ENCODE assay signal across 12 cellular contexts in the genomic region with DNA sequence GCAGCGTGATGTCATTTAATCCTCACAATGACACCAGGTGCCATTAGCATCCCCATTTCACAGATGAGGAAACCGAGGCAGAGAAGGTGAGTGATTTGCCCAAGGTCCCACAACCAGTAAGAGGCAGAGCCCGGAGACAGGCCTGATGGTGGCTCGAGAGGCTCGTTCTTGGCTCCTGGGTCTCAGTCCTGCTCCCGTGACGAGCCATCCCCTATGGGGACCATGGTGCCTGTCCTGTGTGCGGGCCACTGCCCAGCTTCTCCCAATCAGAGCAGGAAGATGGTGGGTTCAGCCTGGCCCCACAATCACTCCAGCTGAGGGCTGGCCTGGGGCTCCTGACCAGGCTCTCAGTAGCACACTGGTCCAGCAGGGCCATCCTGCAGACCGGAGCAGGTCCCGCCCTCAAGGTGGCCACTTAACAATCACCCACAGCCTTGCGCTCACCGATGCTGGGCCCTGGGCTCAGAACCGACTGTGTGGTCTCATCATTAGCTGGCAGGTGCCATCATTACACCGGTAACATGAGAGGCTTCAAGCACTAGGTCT. TPM values are rescaled to one million over a fixed set of nuclear protein-coding genes. Genes with fewer than 3 reads are reported as not detected.
DNase-seq lines count a peak whose midpoint lies in the region; ATAC-seq and TF ChIP-seq lines count a peak whose summit lies in the region.
"Had no signal": no experiment of that assay in that cellular context is flagged by ENCODE, and none has a peak within 500 bp of the region (broad histone marks: within the 10 kb centered on the region; RNA-seq: fewer than 3 reads in every experiment).

No MANE protein-coding gene starts in this region.

- H3K27ac ChIP-seq in BLaER1 (peak overlapping the region; percentile 96), RWPE1 (peak overlapping the region; percentile 99), esophagus muscularis mucosa (replicated peaks in 1 of 4) (peak overlapping the region; percentile 40 to 52 (median 46))

- TF ChIP-seq POLR2A in esophagus muscularis mucosa (IDR thresholded peaks at IDR 0.05; ENCODE audit: low read depth), result no peak

- WGBS in esophagus muscularis mucosa, result 96% methylated on average over 6 of the region's 14 CpGs

- ATAC-seq in HG03457 (IDR thresholded peaks at IDR 0.05; ENCODE audit: unreplicated experiment), result no peak
- ATAC-seq in HG03097 (IDR thresholded peaks at IDR 0.05; ENCODE audit: low FRiP score, unreplicated experiment), result no peak

- H3K9me3 ChIP-seq in BLaER1 (no peaks in the 10 kb centered on the region), esophagus muscularis mucosa (no peaks in the 10 kb centered on the region)
- H3K9me3 ChIP-seq: uterus had no signal

- POLR2A ChIA-PET in RWPE1 (lab: Yijun Ruan, JAX; ENCODE audit: low non-redundant PET), result interaction anchor here (1.1 kb wide), 1 partner anchor 16 kb away, joined by 4 read pairs; no protein-coding TSS in a partner anchor

- no peaks in the 10 kb centered on the region for H3K36me3 Mint-ChIP-seq in osteocyte (ENCODE audit: unreplicated experiment)
- H3K36me3 Mint-ChIP-seq: naive thymus-derived CD4-positive, alpha-beta T cell had no signal

- H3K36me3 ChIP-seq in BLaER1 (0 out of 2 replicates have a peak, but pooled peaks cover 5% of the 10 kb centered on the region), esophagus muscularis mucosa (no peaks in the 10 kb centered on the region)
- H3K36me3 ChIP-seq: uterus had no signal

- H3K4me3 ChIP-seq in BLaER1, result no peak overlapping the region
- H3K4me3 ChIP-seq in esophagus muscularis mucosa, result no peak overlapping the region
- H3K4me3 ChIP-seq: uterus had no signal

- peak overlapping the region; percentile 97 for H3K27ac Mint-ChIP-seq in osteocyte (ENCODE audit: unreplicated experiment)

- peaks cover 87% of the 10 kb centered on the region for H3K4me1 Mint-ChIP-seq in osteocyte (ENCODE audit: unreplicated experiment)

- H3K27me3 ChIP-seq in BLaER1 (no peaks in the 10 kb centered on the region), esophagus muscularis mucosa (no peaks in the 10 kb centered on the region)
- H3K27me3 ChIP-seq: uterus had no signal

- no peak for TF ChIP-seq CTCF in RWPE1 (conservative IDR thresholded peaks at IDR 0.05; ENCODE audit: low read depth)
- TF ChIP-seq CTCF in esophagus muscularis mucosa (IDR thresholded peaks at IDR 0.05), result no peak
- no peak for TF ChIP-seq CTCF in osteocyte (IDR thresholded peaks at IDR 0.05)

- H3K9me3 Mint-ChIP-seq in osteocyte (ENCODE audit: unreplicated experiment), result no peaks in the 10 kb centered on the region
- H3K9me3 Mint-ChIP-seq: naive thymus-derived CD4-positive, alpha-beta T cell had no signal

- CTCF ChIA-PET in RWPE1 (lab: Yijun Ruan, JAX), result interaction anchor here (0.5 kb wide), 1 partner anchor 8 kb away, joined by 5 read pairs; no protein-coding TSS in a partner anchor

- H3K9ac ChIP-seq in BLaER1, result peak overlapping the region; percentile 73; the same call in 1 of the 2 replicates

- peaks cover 90% of the 10 kb centered on the region for H3K4me1 ChIP-seq in BLaER1
- H3K4me1 ChIP-seq in esophagus muscularis mucosa, result peaks cover 23 to 73% (median 65%) of the 10 kb centered on the region in 4 donors

- TF ChIP-seq EP300 in esophagus muscularis mucosa (IDR thresholded peaks at IDR 0.05), result no peak

- no peak overlapping the region for H3K4me3 Mint-ChIP-seq in osteocyte (ENCODE audit: unreplicated experiment)
- H3K4me3 Mint-ChIP-seq: naive thymus-derived CD4-positive, alpha-beta T cell had no signal

- H3K27me3 Mint-ChIP-seq in osteocyte (ENCODE audit: unreplicated experiment), result no peaks in the 10 kb centered on the region

- peak overlapping the region; percentile 100 for H3K4me2 ChIP-seq in BLaER1

- no peak for DNase-seq in RWPE1 (ENCODE audit: low spot score)
- no peak for DNase-seq in esophagus muscularis mucosa (ENCODE audit: extremely low spot score)
- no peak for DNase-seq in osteocyte (ENCODE audit: extremely low spot score, unreplicated experiment)
- no peak for DNase-seq in activated T-cell treated with anti-CD3 and anti-CD28 coated beads for 4 hours
- no peak for DNase-seq in nucleus accumbens (lab: John Stamatoyannopoulos, UW)
- DNase-seq: naive thymus-derived CD4-positive, alpha-beta T cell; NCI-H1105; NCI-H524 treated with DMSO at 0.1 percent for 48 hours had no signal

- intact Hi-C loops in esophagus muscularis mucosa (cut with DNase I), result no loop called here

- no peaks in the 10 kb centered on the region for H4K20me1 ChIP-seq in BLaER1

RNA-seq across cellular contexts. Expression of a gene that starts 3.6 kb away (rescaled TPM):
- total RNA-seq in esophagus muscularis mucosa (10 to 100 TPM; 10.6 to 17.2 (median 12.6) TPM), osteocyte (4.7 and 6.5 TPM in 2 replicates)

RNA-seq across cellular contexts. Expression of a gene that starts 9.8 kb away (rescaled TPM):
- total RNA-seq in esophagus muscularis mucosa (10 to 100 TPM; 16.6 to 38.4 (median 31.6) TPM), osteocyte (26.0 and 29.3 TPM in 2 replicates)

RNA-seq across cellular contexts. Expression of a gene that starts 16.8 kb away (rescaled TPM):
- total RNA-seq in esophagus muscularis mucosa (100 to 1,000 TPM; 178 to 271 (median 198) TPM), osteocyte (134 and 143 TPM in 2 replicates)

RNA-seq across cellular contexts. Expression of a gene that starts 25.1 kb away (rescaled TPM):
- 100 to 1,000 TPM in 1 of 4 donors, 10 to 100 TPM in 3; 61.6 to 124 (median 81.4) TPM for total RNA-seq in esophagus muscularis mucosa
- 53.0 and 54.2 TPM in 2 replicates for total RNA-seq in osteocyte

Comparison
In these comparisons a context has a peak if more than half of its experiments do, and no peak if none do; other contexts are left out.
1. H3K27ac ChIP-seq: peak in every context shown above with its lines; median percentile 99 in RWPE1; 96 in BLaER1; 46 in esophagus muscularis mucosa.